Comparison of ENCODE assay signal across 13 cellular contexts in the genomic region with DNA sequence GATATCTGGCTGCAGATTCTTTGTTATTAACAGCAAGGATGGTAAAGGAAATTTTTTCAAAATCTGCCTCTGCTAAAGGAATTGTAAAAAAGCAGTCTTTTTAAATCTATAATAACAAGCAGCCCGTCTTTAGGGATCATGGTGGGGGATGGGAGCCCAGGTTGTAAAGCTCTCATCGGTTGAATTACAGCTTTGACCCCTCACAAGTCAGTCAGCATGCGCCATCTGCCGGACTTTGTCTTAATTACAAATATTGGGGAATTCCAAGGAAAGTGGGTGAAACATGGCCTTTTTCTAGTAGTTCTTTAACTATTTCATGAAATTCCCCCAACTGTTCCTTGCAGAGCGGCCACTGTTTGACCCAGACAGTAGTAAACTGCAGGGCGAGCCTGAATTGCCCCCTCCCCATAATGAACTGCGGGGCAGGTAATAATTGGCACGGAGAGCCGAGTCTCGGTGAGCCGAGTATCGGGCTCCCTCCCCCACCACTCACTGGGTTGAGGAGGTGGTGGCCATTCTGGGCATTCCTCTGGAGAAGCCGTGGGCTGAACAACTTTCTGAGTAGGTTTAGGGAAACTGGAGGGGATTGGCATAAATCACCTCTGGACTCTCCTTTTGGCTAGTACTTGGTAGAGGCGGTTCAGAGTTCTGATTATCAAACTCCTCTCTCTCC. TPM values are rescaled to one million over a fixed set of nuclear protein-coding genes. Genes with fewer than 3 reads are reported as not detected.
DNase-seq lines count a peak whose midpoint lies in the region; ATAC-seq, FAIRE-seq and TF ChIP-seq lines count a peak whose summit lies in the region.
"Had no signal": no experiment of that assay in that cellular context is flagged by ENCODE, and none has a peak within 500 bp of the region (broad histone marks: within the 10 kb centered on the region; RNA-seq: fewer than 3 reads in every experiment).

No MANE protein-coding gene starts in this region.

- no peaks in the 10 kb centered on the region for H3K27me3 Mint-ChIP-seq in progenitor cell of endocrine pancreas
- H3K27me3 Mint-ChIP-seq: IgD-negative memory B cell had no signal

- no peaks in the 10 kb centered on the region for H3K4me1 Mint-ChIP-seq in progenitor cell of endocrine pancreas (ENCODE audit: low read depth)
- H3K4me1 Mint-ChIP-seq: IgD-negative memory B cell had no signal

- no peak overlapping the region for H3K4me3 Mint-ChIP-seq in progenitor cell of endocrine pancreas (ENCODE audit: low read depth)

- H3K27ac Mint-ChIP-seq in progenitor cell of endocrine pancreas = no peak overlapping the region
- H3K27ac Mint-ChIP-seq: IgD-negative memory B cell had no signal

- H3K9me3 Mint-ChIP-seq in progenitor cell of endocrine pancreas (ENCODE audit: low read depth) = peaks cover 53% of the 10 kb centered on the region

- FAIRE-seq in RCC 7860 (lab: Jason Lieb, UNC) = no peak
- FAIRE-seq: A204.1, G401.6 had no signal

- peaks cover 3% of the 10 kb centered on the region for H3K36me3 Mint-ChIP-seq in progenitor cell of endocrine pancreas (ENCODE audit: insufficient read depth)

- ATAC-seq in HG03097 (IDR thresholded peaks at IDR 0.05; ENCODE audit: low FRiP score, unreplicated experiment) = no peak

- no peak overlapping the region for H3K27ac ChIP-seq in VCaP
- H3K27ac ChIP-seq: ascending aorta had no signal

- peak; percentile 80 for TF ChIP-seq CTCF in VCaP (conservative IDR thresholded peaks at IDR 0.05)
- peak; percentile 44 for TF ChIP-seq CTCF in progenitor cell of endocrine pancreas (IDR thresholded peaks at IDR 0.05; ENCODE audit: unreplicated experiment)

- DNase-seq in DMS 273 (lab: John Stamatoyannopoulos, UW; ENCODE audit: unreplicated experiment) = peak; percentile 79
- DNase-seq in DMS 273 treated with DMSO at 0.1 percent for 48 hours (lab: John Stamatoyannopoulos, UW) = no peak
- peak; percentile 13 to 39 for DNase-seq in NCI-H187 (lab: John Stamatoyannopoulos, UW)
- no peak for DNase-seq in progenitor cell of endocrine pancreas (ENCODE audit: low spot score, unreplicated experiment)
- DNase-seq in NCI-H2227 treated with DMSO at 0.1 percent for 48 hours (lab: John Stamatoyannopoulos, UW) = no peak
- no peak for DNase-seq in RCC 7860 (ENCODE audit: low spot score)
- DNase-seq: OCI-M1 had no signal

RNA-seq across cellular contexts. Expression of a gene that starts 11.6 kb away (rescaled TPM):
- total RNA-seq in progenitor cell of endocrine pancreas = 2.8 and 3.0 TPM in 2 replicates
- total RNA-seq: ascending aorta had no signal

RNA-seq across cellular contexts. Expression of a gene that starts 36.0 kb away (rescaled TPM):
- total RNA-seq in progenitor cell of endocrine pancreas = 0.22 and 0.49 TPM in 2 replicates
- total RNA-seq: ascending aorta had no signal

Comparison
In these comparisons a context has a peak if more than half of its experiments do, and no peak if none do; other contexts are left out.
1. DNase-seq: peak in DMS 273 (single experiment) and NCI-H187 (2 of 2); none in DMS 273 treated with DMSO at 0.1 percent for 48 hours (single experiment), progenitor cell of endocrine pancreas (single experiment), NCI-H2227 treated with DMSO at 0.1 percent for 48 hours (single experiment) and RCC 7860 (single experiment).